In the genomic region with DNA sequence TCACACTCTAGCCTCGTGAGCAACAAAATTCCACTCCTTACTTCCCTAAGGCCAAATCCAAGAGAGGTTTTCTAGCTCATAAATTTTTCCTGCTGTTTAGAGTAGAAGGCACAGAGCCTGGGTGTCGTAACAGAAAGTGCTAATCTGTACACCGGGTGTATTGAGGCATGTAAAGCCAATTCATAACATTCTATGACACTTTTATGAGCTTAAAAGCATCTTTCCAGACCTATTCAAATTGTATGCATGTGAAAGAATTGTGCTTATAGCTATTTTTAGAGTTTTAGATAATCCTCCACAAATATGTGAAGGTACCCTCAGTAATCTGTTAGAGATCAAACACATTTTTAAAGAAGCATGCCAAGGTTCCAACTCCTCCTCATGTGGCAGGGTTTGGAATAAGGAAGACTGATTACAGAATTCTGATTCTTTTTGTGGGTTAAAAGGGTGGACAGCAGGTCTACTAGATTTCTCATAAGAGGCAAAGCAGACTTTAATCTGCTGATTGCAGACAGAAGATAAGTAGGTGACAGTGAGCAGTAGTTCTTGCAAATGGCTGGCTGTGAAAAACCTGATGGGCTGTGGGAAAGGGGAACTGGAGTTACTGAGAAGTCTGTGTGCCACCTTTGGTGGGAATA, we compare ENCODE assay signal across 23 cellular contexts. TPM values are rescaled to one million over a fixed set of nuclear protein-coding genes. Genes with fewer than 3 reads are reported as not detected.
DNase-seq lines count a peak whose midpoint lies in the region; ATAC-seq and TF ChIP-seq lines count a peak whose summit lies in the region.
"Had no signal": no experiment of that assay in that cellular context is flagged by ENCODE, and none has a peak within 500 bp of the region (broad histone marks: within the 10 kb centered on the region; RNA-seq: fewer than 3 reads in every experiment).

No MANE protein-coding gene starts in this region.

- H3K4me1 ChIP-seq in cardiac muscle cell (ENCODE audit: low read depth), result peaks cover 9% of the 10 kb centered on the region
- no peaks in the 10 kb centered on the region for H3K4me1 ChIP-seq in heart right ventricle
- no peaks in the 10 kb centered on the region for H3K4me1 ChIP-seq in tibial artery
- H3K4me1 ChIP-seq: psoas muscle, SJSA1 had no signal

- H3K36me3 ChIP-seq in cardiac muscle cell (no peaks in the 10 kb centered on the region), heart right ventricle (no peaks in the 10 kb centered on the region), kidney epithelial cell (ENCODE audit: control insufficient read depth, insufficient read depth, low read length) (no peaks in the 10 kb centered on the region), tibial artery (no peaks in the 10 kb centered on the region)
- H3K36me3 ChIP-seq: brain microvascular endothelial cell, SJSA1 had no signal

- 68 to 73% methylated on average over 3 of the region's 3 CpGs for WGBS in heart right ventricle, 2 donors

- H3K27me3 ChIP-seq in cardiac muscle cell (no peaks in the 10 kb centered on the region), heart right ventricle (peaks cover 0 to 67% (median 0%) of the 10 kb centered on the region in 7 donors), kidney epithelial cell (ENCODE audit: control insufficient read depth, insufficient read depth, low read length) (no peaks in the 10 kb centered on the region), tibial artery (no peaks in the 10 kb centered on the region)
- H3K27me3 ChIP-seq: brain microvascular endothelial cell, SJSA1 had no signal

- intact Hi-C loops in heart right ventricle (cut with DNase I) (no loop called here), tibial artery (cut with DNase I; ENCODE audit: low total_unique reads) (no loop called here)

- no peak for ATAC-seq in heart right ventricle
- ATAC-seq in HG03520 (IDR thresholded peaks at IDR 0.05; ENCODE audit: unreplicated experiment), result no peak
- no peak for ATAC-seq in GM19324 (IDR thresholded peaks at IDR 0.05; ENCODE audit: low FRiP score, unreplicated experiment)
- ATAC-seq: GM23338, left lobe of liver, mucosa of descending colon, psoas muscle had no signal

- DNase-seq in cardiac muscle cell (ENCODE audit: low read depth in 1 of 2, low spot score in 1 of 2), result peak; percentile 3 to 4
- no peak for DNase-seq in heart right ventricle
- peak; percentile 57 for DNase-seq in SK-N-DZ (ENCODE audit: low spot score)
- DNase-seq in kidney epithelial cell (ENCODE audit: low read depth), result peak; percentile 4
- DNase-seq in T1000 (lab: John Stamatoyannopoulos, UW), result no peak
- no peak for DNase-seq in tibial artery
- DNase-seq: activated CD4-positive, alpha-beta T cell treated with anti-CD3 and anti-CD28 coated beads for 1 hour; brain microvascular endothelial cell; CD4-positive, alpha-beta T cell; DMS53; mucosa of descending colon; NCI-H1417 treated with DMSO at 0.1 percent for 48 hours; NCI-H774; psoas muscle had no signal

- H3K27ac ChIP-seq in cardiac muscle cell (peak overlapping the region; percentile 38), heart right ventricle (no peak overlapping the region), tibial artery (no peak overlapping the region)
- H3K27ac ChIP-seq: brain microvascular endothelial cell, coronary artery, psoas muscle, SJSA1 had no signal

- no peak for TF ChIP-seq CTCF in cardiac muscle cell (IDR thresholded peaks at IDR 0.05; ENCODE audit: low read depth, low read length)
- no peak for TF ChIP-seq CTCF in heart right ventricle (IDR thresholded peaks at IDR 0.05)
- TF ChIP-seq CTCF in kidney epithelial cell (IDR thresholded peaks at IDR 0.05; ENCODE audit: insufficient read depth, low read length, poor library complexity, severe bottlenecking), result no peak
- TF ChIP-seq CTCF in tibial artery (IDR thresholded peaks at IDR 0.05), result no peak

- H3K4me3 ChIP-seq in cardiac muscle cell, result no peak overlapping the region
- no peak overlapping the region for H3K4me3 ChIP-seq in heart right ventricle
- H3K4me3 ChIP-seq in kidney epithelial cell (ENCODE audit: low read depth, low read length), result no peak overlapping the region
- no peak overlapping the region for H3K4me3 ChIP-seq in tibial artery
- H3K4me3 ChIP-seq: coronary artery, GM23338, mucosa of descending colon, psoas muscle, SJSA1 had no signal

- H3K9me3 ChIP-seq in cardiac muscle cell (ENCODE audit: low read depth) (no peaks in the 10 kb centered on the region), heart right ventricle (no peaks in the 10 kb centered on the region), tibial artery (no peaks in the 10 kb centered on the region)
- H3K9me3 ChIP-seq: mucosa of descending colon, psoas muscle, SJSA1 had no signal

RNA-seq across cellular contexts. Expression of a gene that starts 25.5 kb away (rescaled TPM):
- 8.2 and 9.4 TPM in 2 replicates for total RNA-seq in cardiac muscle cell
- 4.8 and 5.2 TPM in 2 replicates for polyA plus RNA-seq in cardiac muscle cell
- 1 to 10 TPM in 7 of 10 donors, under 1 TPM in 3; 0.82 to 1.9 (median 1.3) TPM for total RNA-seq in heart right ventricle
- polyA plus RNA-seq in heart right ventricle, result 1 to 10 TPM in 1 of 2 donors, under 1 TPM in 1; 0.46 to 1.6 TPM
- 11.5 and 14.2 TPM in 2 replicates for polyA plus RNA-seq in SK-N-DZ (2014; cell fraction: cytosol; rRNA removed)
- 10.3 and 11.6 TPM in 2 replicates for polyA plus RNA-seq in SK-N-DZ (2014; cell fraction: nucleus; rRNA removed)
- 3.7 and 5.1 TPM in 2 replicates for total RNA-seq in kidney epithelial cell
- total RNA-seq: CD4-positive, alpha-beta T cell; left lobe of liver had no signal

RNA-seq across cellular contexts. Expression of a gene that starts 30.2 kb away (rescaled TPM):
- total RNA-seq in cardiac muscle cell (not detected in 2 replicates), heart right ventricle (not detected), kidney epithelial cell (not detected in 2 replicates)
- polyA plus RNA-seq in cardiac muscle cell (not detected in 2 replicates), heart right ventricle (not detected)
- polyA plus RNA-seq in SK-N-DZ (2014; cell fraction: cytosol; rRNA removed), result not detected in 2 replicates
- polyA plus RNA-seq in SK-N-DZ (2014; cell fraction: nucleus; rRNA removed), result not detected in 2 replicates
- total RNA-seq: CD4-positive, alpha-beta T cell; endothelial cell of umbilical vein; frontal cortex; GM23338; left lobe of liver; mucosa of descending colon; psoas muscle; SJSA1; urinary bladder had no signal
- polyA plus RNA-seq: endothelial cell of umbilical vein, GM23338, psoas muscle, urinary bladder had no signal

Comparison
In these comparisons a context has a peak if more than half of its experiments do, and no peak if none do; other contexts are left out.
1. DNase-seq: peak in cardiac muscle cell (2 of 2), SK-N-DZ (single experiment) and kidney epithelial cell (single experiment); none in heart right ventricle (0 of 2), T1000 (single experiment) and tibial artery (0 of 2).